9 cellular contexts compared by ENCODE assay signal in the genomic region with DNA sequence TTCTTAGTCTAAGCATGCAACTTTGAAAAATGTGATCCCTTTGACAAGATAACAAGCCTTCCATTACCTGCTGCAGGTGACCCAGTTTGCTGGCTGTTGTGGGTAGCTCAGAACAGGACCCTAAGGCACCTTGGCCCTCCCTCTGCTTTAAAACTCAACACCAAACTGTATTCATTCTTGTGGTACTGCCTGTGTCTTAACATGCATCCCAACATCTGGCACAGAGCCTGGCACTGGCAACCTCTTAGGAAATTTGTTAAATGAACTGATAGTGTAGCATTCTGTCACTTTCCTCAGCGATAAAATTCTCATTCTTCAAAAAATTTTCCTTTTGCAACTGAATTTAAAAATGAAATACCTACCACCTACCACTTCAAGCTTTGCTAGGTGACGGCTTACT.
"Had no signal": no experiment of that assay in that cellular context is flagged by ENCODE, and none has a peak within 500 bp of the region (broad histone marks: within the 10 kb centered on the region; RNA-seq: fewer than 3 reads in every experiment).

No MANE protein-coding gene starts in this region.

- H3K9me3 ChIP-seq: adrenal gland had no signal

- H3K27me3 ChIP-seq: adrenal gland had no signal

- H3K27ac ChIP-seq: adrenal gland had no signal

- H3K4me3 ChIP-seq: adrenal gland, smooth muscle cell had no signal

- H3K4me1 ChIP-seq: adrenal gland had no signal

- DNase-seq: activated B cell treated with CpG ODN at 0.5 μM for 24 hours; activated CD4-positive, alpha-beta T cell treated with anti-CD3 and anti-CD28 coated beads, Interleukin-2, amount 10 ng/mL, durations not matched to agents 24 days and 14 days; activated naive CD4-positive, alpha-beta T cell treated with anti-CD3 and anti-CD28 coated beads, Interleukin-2, amount 50 U/mL, for 16 hours; activated T-cell treated with anti-CD3 and anti-CD28 coated beads for 4 hours; immature natural killer cell; T-helper 17 cell had no signal

- ATAC-seq: activated T-helper 17 cell treated with anti-CD3 and anti-CD28 coated beads, Interleukin-2, amount 50 U/mL, for 72 hours; T-helper 17 cell had no signal
